In the genomic region with DNA sequence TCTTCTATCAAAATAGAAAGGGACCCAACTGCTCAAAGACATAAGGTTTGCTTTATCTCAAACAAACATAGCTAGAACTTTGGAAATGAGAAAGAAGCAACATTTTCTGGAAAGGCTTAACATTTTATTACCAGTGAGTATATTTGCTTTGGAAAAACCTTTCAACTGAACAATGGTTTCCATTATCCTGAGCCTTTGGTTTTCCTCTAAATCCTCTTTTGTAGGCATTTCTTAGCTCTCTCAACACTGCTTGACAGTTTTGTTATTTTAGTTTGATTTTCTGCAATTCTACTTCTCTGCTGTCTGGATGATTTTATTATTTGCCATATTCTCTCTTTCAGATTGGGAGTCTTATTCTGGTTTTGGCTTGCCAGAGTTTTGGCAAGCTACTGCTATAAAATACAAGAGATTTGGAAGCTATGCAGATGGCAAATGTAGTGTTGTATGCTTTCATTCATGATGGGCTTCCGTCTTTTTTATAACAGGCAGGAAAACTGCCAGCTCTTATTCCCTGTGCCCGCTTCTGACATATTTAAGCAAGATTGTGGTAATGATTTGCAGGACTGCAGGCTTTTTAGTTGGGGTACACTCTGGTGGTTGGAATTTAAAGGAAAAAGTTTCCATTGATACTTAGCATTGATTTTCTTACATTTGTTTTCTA, we compare ENCODE assay signal across 13 cellular contexts.
"Had no signal": no experiment of that assay in that cellular context is flagged by ENCODE, and none has a peak within 500 bp of the region (broad histone marks: within the 10 kb centered on the region; RNA-seq: fewer than 3 reads in every experiment).

No MANE protein-coding gene starts in this region.

- H3K9me3 ChIP-seq: ovary, thyroid gland had no signal

- H3K4me1 ChIP-seq: stomach had no signal

- H3K27ac ChIP-seq: epithelial cell of prostate, ovary, skin epidermis, stomach, thyroid gland, vagina had no signal

- DNase-seq: activated CD4-positive, alpha-beta T cell treated with anti-CD3 and anti-CD28 coated beads, Interleukin-2, amount 10 ng/mL, durations not matched to agents 7 days and 5 days; activated CD4-positive, CD25-positive, alpha-beta regulatory T cell; activated naive CD4-positive, alpha-beta T cell treated with anti-CD3 and anti-CD28 coated beads, Interleukin-2, amount 10 ng/mL, durations not matched to agents 7 days and 5 days; activated T-cell treated with anti-CD3 and anti-CD28 coated beads for 4 hours; effector memory CD4-positive, alpha-beta T cell; ovary; stomach; T-helper 17 cell; thyroid gland had no signal

- H3K36me3 ChIP-seq: ovary, stomach, thyroid gland, vagina had no signal

- H3K4me3 ChIP-seq: ovary, skin epidermis, stomach, thyroid gland, vagina had no signal

- ATAC-seq: left lobe of liver, T-helper 17 cell had no signal

- H3K27me3 ChIP-seq: ovary, stomach, thyroid gland, vagina had no signal
